17 cellular contexts compared by ENCODE assay signal in genomic region chr9:104856413-104856941, GRCh38.
A peak's percentile ranks its signal among the peaks of the same experiment; 100 is the strongest.
DNase-seq lines count a peak whose midpoint lies in the region; ATAC-seq, FAIRE-seq and TF ChIP-seq lines count a peak whose summit lies in the region.
"Had no signal": no experiment of that assay in that cellular context is flagged by ENCODE, and none has a peak within 500 bp of the region (broad histone marks: within the 10 kb centered on the region; RNA-seq: fewer than 3 reads in every experiment).

No MANE protein-coding gene starts in this region.

- peak; percentile 92 for DNase-seq in HuH-7 (ENCODE audit: low spot score)
- peak; percentile 64 for DNase-seq in NCI-H2171 treated with DMSO at 0.1 percent for 48 hours (lab: John Stamatoyannopoulos, UW)
- no peak for DNase-seq in GM12878 (ENCODE audit: low read depth, low spot score)
- no peak for DNase-seq in pancreas
- DNase-seq in RKO (ENCODE audit: low spot score), result no peak
- no peak for DNase-seq in tibial artery
- DNase-seq in activated CD8-positive, alpha-beta T cell treated with anti-CD3 and anti-CD28 coated beads for 36 hours, result no peak
- DNase-seq: activated CD4-positive, alpha-beta T cell treated with anti-CD3 and anti-CD28 coated beads for 48 hours; activated effector memory CD4-positive, alpha-beta T cell treated with anti-CD3 and anti-CD28 coated beads, Interleukin-2, amount 50 U/mL, for 16 hours; foreskin melanocyte; left cardiac atrium; stimulated activated naive CD8-positive, alpha-beta T cell treated with anti-CD3 and anti-CD28 coated beads, Interleukin-15, Interleukin-2, amounts not matched to agents 100 U/mL and 50 U/mL, for 24 hours had no signal

- H4K20me1 ChIP-seq in GM12878 (ENCODE audit: control insufficient read depth, insufficient read depth), result no peaks in the 10 kb centered on the region

- H3K27me3 ChIP-seq in GM12878 (replicated peaks in 1 of 2; ENCODE audit: control insufficient read depth in 2 of 2, insufficient read depth in 2 of 2, low read length in 1 of 2) (no peaks in the 10 kb centered on the region), pancreas (no peaks in the 10 kb centered on the region), tibial artery (no peaks in the 10 kb centered on the region)

- no peak overlapping the region for H3K27ac Mint-ChIP-seq in activated CD8-positive, alpha-beta T cell treated with anti-CD3 and anti-CD28 coated beads for 36 hours

- TF ChIP-seq CTCF in GM12878 (IDR thresholded peaks at IDR 0.05 in 2 of 3, conservative IDR thresholded peaks at IDR 0.05 in 1 of 3; ENCODE audit: control insufficient read depth in 2 of 3, extremely low read depth in 1 of 3, insufficient read depth in 1 of 3, low read depth in 3 of 3, low read length in 3 of 3), result no peak
- TF ChIP-seq CTCF in pancreas (IDR thresholded peaks at IDR 0.05), result no peak
- TF ChIP-seq CTCF in tibial artery (IDR thresholded peaks at IDR 0.05), result no peak
- TF ChIP-seq CTCF in activated CD8-positive, alpha-beta T cell treated with anti-CD3 and anti-CD28 coated beads for 36 hours (IDR thresholded peaks at IDR 0.05), result no peak

- H3K79me2 ChIP-seq in GM12878 (ENCODE audit: control insufficient read depth, insufficient read depth, low read length), result no peaks in the 10 kb centered on the region

- H2AFZ ChIP-seq in GM12878 (ENCODE audit: control insufficient read depth, low read depth, low read length), result no peak overlapping the region

- no peak for TF ChIP-seq POLR2A in GM12878 (IDR thresholded peaks at IDR 0.05; ENCODE audit: low read depth, low read length)

- H3K27ac ChIP-seq in GM12878 (ENCODE audit: control insufficient read depth, insufficient read depth) (no peak overlapping the region), pancreas (no peak overlapping the region), tibial artery (no peak overlapping the region)

- POLR2A ChIA-PET in GM12878 (lab: Charles Lee), result no interaction called here
- POLR2A ChIA-PET in activated CD8-positive, alpha-beta T cell treated with anti-CD3 and anti-CD28 coated beads for 36 hours (lab: Charles Lee), result no interaction called here

- CTCF ChIA-PET in GM12878 (lab: Yijun Ruan, JAX), result no interaction called here
- CTCF ChIA-PET in activated CD8-positive, alpha-beta T cell treated with anti-CD3 and anti-CD28 coated beads for 36 hours (lab: Charles Lee), result no interaction called here

- H3K4me3 ChIP-seq in GM12878 (no peak overlapping the region), pancreas (no peak overlapping the region), tibial artery (no peak overlapping the region)

- intact Hi-C loops in GM12878 (cut with micrococcal nuclease; ENCODE audit: unreplicated experiment) (no loop called here), pancreas (cut with DNase I) (no loop called here), tibial artery (cut with DNase I; ENCODE audit: low total_unique reads) (loop anchor here (5.0 kb wide), 1 partner anchor 66 kb away; no protein-coding TSS in a partner anchor)
- intact Hi-C loops in activated CD8-positive, alpha-beta T cell treated with anti-CD3 and anti-CD28 coated beads for 36 hours (cut with micrococcal nuclease), result no loop called here

- H3K4me1 ChIP-seq in GM12878 (ENCODE audit: control insufficient read depth, insufficient read depth, low read length), result no peaks in the 10 kb centered on the region
- H3K4me1 ChIP-seq in pancreas, result peaks cover 6 to 7% (median 7%) of the 10 kb centered on the region in 3 donors
- H3K4me1 ChIP-seq in tibial artery, result peaks cover 0 to 58% (median 11%) of the 10 kb centered on the region in 4 donors

- WGBS in GM12878 (ENCODE audit: insufficient coverage, insufficient replicate concordance, low lambda C conversion rate, missing lambda C conversion rate), result 35% methylated on average over 5 of the region's 5 CpGs
- 9 to 17% methylated on average over 5 of the region's 5 CpGs for WGBS in pancreas, 2 donors

- ATAC-seq in GM12878, result peak; percentile 49; the same call in 2 of the 3 replicates
- ATAC-seq in pancreas, result peak; percentile 56 to 70 (median 63)
- ATAC-seq in GM18519 (IDR thresholded peaks at IDR 0.05; ENCODE audit: low FRiP score, unreplicated experiment), result no peak
- ATAC-seq in activated CD8-positive, alpha-beta T cell treated with anti-CD3 and anti-CD28 coated beads for 36 hours, result no peak
- ATAC-seq: left cardiac atrium; SK-N-SH treated with all-trans-retinoic acid at 6 μM for 48 hours; stimulated activated naive CD8-positive, alpha-beta T cell treated with anti-CD3 and anti-CD28 coated beads, Interleukin-15, Interleukin-2, amounts not matched to agents 100 U/mL and 50 U/mL, for 24 hours had no signal

- no TSS peak for BruUV-seq in GM12878 (replicated peaks; lab: Mats Ljungman, UMichigan)

- FAIRE-seq in GM12878 (lab: Jason Lieb, UNC) (no peak), pancreas (lab: Jason Lieb, UNC) (no peak)
- FAIRE-seq: H1 had no signal

- H3K4me1 Mint-ChIP-seq in activated CD8-positive, alpha-beta T cell treated with anti-CD3 and anti-CD28 coated beads for 36 hours (ENCODE audit: low read depth), result no peaks in the 10 kb centered on the region
- H3K4me1 Mint-ChIP-seq: central memory CD8-positive, alpha-beta T cell had no signal

- no peaks in the 10 kb centered on the region for H3K9me3 Mint-ChIP-seq in activated CD8-positive, alpha-beta T cell treated with anti-CD3 and anti-CD28 coated beads for 36 hours
- H3K9me3 Mint-ChIP-seq: CD14-positive monocyte; central memory CD8-positive, alpha-beta T cell had no signal

- H3K36me3 Mint-ChIP-seq in activated CD8-positive, alpha-beta T cell treated with anti-CD3 and anti-CD28 coated beads for 36 hours (ENCODE audit: low read depth), result no peaks in the 10 kb centered on the region

- H3K36me3 ChIP-seq in GM12878 (ENCODE audit: control insufficient read depth in 2 of 2, insufficient read depth in 2 of 2, low read length in 1 of 2) (no peaks in the 10 kb centered on the region), pancreas (no peaks in the 10 kb centered on the region), tibial artery (peaks cover 22 to 68% (median 32%) of the 10 kb centered on the region in 3 donors)

- H3K4me3 Mint-ChIP-seq in activated CD8-positive, alpha-beta T cell treated with anti-CD3 and anti-CD28 coated beads for 36 hours, result no peak overlapping the region
- H3K4me3 Mint-ChIP-seq: CD14-positive monocyte; central memory CD8-positive, alpha-beta T cell had no signal

- H3K27me3 Mint-ChIP-seq in activated CD8-positive, alpha-beta T cell treated with anti-CD3 and anti-CD28 coated beads for 36 hours, result no peaks in the 10 kb centered on the region

- H3K9ac ChIP-seq in GM12878 (ENCODE audit: control insufficient read depth, insufficient read depth, low read length), result no peak overlapping the region

- TF ChIP-seq EP300 in GM12878 (IDR thresholded peaks at IDR 0.05; ENCODE audit: borderline replicate concordance in 1 of 2, control insufficient read depth in 1 of 2, low read depth in 2 of 2, low read length in 2 of 2), result no peak

- in situ Hi-C loops in GM12878 (cut with MboI), result no loop called here

- TF ChIP-seq RAD21 in GM12878 (IDR thresholded peaks at IDR 0.05; ENCODE audit: insufficient read depth, low read depth, low read length), result no peak

- RAD21 ChIA-PET in GM12878 (lab: Charles Lee; ENCODE audit: unreplicated experiment), result no interaction called here

- H3K9me3 ChIP-seq in GM12878 (replicated peaks; ENCODE audit: control insufficient read depth, insufficient read depth, low read length) (no peaks in the 10 kb centered on the region), pancreas (no peaks in the 10 kb centered on the region), tibial artery (no peaks in the 10 kb centered on the region)

- H3K4me2 ChIP-seq in GM12878 (ENCODE audit: control insufficient read depth, insufficient read depth), result no peak overlapping the region

- SMC1A ChIA-PET in GM12878 (lab: Charles Lee; ENCODE audit: uncharacterized antibody, unreplicated experiment), result interaction anchor here (1.2 kb wide), 1 partner anchor 299 kb away, joined by 4 read pairs; no protein-coding TSS in a partner anchor

TF ChIP-seq in GM12878, 131 proteins besides CTCF, POLR2A, EP300 and RAD21 (continues in another document):
- TF ChIP-seq TBL1XR1 (IDR thresholded peaks at IDR 0.05; ENCODE audit: low read depth, low read length) (no peak), STAT3 (IDR thresholded peaks at IDR 0.05; ENCODE audit: low read depth, low read length) (no peak), BCL3 (IDR thresholded peaks at IDR 0.05; ENCODE audit: borderline replicate concordance, insufficient read depth, low read depth, low read length, poor library complexity, severe bottlenecking) (no peak), NFXL1 (IDR thresholded peaks at IDR 0.05; ENCODE audit: borderline replicate concordance) (no peak), PBX3 (IDR thresholded peaks at IDR 0.05; ENCODE audit: insufficient replicate concordance, low read depth, low read length) (no peak), MLLT1 (IDR thresholded peaks at IDR 0.05) (no peak)

Comparison
In these comparisons a context has a peak if more than half of its experiments do, and no peak if none do; other contexts are left out.
1. DNase-seq: peak in HuH-7 (single experiment) and NCI-H2171 treated with DMSO at 0.1 percent for 48 hours (single experiment); none in GM12878 (single experiment), pancreas (0 of 6), RKO (single experiment), tibial artery (0 of 2) and activated CD8-positive, alpha-beta T cell treated with anti-CD3 and anti-CD28 coated beads for 36 hours (single experiment).
2. ATAC-seq: peak in GM12878 (single experiment) and pancreas (4 of 4); none in GM18519 (single experiment) and activated CD8-positive, alpha-beta T cell treated with anti-CD3 and anti-CD28 coated beads for 36 hours (single experiment).